In the genomic region with DNA sequence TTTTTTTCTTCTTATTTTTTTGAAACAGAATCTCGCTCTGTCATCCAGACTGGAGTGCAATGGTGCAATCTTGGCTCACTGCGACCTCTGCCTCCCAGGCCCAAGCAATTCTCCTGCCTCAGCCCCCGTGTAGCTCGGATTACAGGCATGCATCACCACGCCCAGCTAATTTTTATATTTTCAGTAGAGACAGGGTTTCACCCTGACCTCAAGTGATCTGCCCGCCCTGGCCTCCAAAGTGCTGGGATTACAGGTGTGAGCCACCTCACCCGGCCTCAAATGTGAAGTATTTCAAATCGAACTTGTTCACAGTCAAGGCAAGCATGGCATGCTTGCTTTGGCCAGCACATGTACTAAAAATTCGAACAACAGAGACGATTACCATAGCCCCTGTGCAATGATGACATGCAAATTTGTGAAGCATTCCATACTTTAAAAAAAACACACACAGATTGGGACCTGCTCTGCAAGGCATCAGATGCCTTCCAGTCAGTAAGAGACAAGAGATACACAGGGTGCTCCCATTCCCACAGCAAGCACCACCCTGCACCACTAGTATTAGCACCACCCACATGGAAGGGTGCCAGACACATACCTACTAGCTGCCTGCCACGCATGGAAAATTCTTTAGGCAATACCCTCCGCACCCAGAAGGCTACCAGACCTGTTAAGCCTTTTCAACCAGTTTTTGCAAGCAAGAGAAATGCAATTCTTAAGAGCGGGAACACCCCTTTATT, we compare ENCODE assay signal across 1 cellular context.
TF ChIP-seq lines count a peak whose summit lies in the region.

No MANE protein-coding gene starts in this region.

TF ChIP-seq in GM23338, 12 proteins besides CTCF, POLR2A, EP300 and RAD21:
- TF ChIP-seq, protein P1, sequence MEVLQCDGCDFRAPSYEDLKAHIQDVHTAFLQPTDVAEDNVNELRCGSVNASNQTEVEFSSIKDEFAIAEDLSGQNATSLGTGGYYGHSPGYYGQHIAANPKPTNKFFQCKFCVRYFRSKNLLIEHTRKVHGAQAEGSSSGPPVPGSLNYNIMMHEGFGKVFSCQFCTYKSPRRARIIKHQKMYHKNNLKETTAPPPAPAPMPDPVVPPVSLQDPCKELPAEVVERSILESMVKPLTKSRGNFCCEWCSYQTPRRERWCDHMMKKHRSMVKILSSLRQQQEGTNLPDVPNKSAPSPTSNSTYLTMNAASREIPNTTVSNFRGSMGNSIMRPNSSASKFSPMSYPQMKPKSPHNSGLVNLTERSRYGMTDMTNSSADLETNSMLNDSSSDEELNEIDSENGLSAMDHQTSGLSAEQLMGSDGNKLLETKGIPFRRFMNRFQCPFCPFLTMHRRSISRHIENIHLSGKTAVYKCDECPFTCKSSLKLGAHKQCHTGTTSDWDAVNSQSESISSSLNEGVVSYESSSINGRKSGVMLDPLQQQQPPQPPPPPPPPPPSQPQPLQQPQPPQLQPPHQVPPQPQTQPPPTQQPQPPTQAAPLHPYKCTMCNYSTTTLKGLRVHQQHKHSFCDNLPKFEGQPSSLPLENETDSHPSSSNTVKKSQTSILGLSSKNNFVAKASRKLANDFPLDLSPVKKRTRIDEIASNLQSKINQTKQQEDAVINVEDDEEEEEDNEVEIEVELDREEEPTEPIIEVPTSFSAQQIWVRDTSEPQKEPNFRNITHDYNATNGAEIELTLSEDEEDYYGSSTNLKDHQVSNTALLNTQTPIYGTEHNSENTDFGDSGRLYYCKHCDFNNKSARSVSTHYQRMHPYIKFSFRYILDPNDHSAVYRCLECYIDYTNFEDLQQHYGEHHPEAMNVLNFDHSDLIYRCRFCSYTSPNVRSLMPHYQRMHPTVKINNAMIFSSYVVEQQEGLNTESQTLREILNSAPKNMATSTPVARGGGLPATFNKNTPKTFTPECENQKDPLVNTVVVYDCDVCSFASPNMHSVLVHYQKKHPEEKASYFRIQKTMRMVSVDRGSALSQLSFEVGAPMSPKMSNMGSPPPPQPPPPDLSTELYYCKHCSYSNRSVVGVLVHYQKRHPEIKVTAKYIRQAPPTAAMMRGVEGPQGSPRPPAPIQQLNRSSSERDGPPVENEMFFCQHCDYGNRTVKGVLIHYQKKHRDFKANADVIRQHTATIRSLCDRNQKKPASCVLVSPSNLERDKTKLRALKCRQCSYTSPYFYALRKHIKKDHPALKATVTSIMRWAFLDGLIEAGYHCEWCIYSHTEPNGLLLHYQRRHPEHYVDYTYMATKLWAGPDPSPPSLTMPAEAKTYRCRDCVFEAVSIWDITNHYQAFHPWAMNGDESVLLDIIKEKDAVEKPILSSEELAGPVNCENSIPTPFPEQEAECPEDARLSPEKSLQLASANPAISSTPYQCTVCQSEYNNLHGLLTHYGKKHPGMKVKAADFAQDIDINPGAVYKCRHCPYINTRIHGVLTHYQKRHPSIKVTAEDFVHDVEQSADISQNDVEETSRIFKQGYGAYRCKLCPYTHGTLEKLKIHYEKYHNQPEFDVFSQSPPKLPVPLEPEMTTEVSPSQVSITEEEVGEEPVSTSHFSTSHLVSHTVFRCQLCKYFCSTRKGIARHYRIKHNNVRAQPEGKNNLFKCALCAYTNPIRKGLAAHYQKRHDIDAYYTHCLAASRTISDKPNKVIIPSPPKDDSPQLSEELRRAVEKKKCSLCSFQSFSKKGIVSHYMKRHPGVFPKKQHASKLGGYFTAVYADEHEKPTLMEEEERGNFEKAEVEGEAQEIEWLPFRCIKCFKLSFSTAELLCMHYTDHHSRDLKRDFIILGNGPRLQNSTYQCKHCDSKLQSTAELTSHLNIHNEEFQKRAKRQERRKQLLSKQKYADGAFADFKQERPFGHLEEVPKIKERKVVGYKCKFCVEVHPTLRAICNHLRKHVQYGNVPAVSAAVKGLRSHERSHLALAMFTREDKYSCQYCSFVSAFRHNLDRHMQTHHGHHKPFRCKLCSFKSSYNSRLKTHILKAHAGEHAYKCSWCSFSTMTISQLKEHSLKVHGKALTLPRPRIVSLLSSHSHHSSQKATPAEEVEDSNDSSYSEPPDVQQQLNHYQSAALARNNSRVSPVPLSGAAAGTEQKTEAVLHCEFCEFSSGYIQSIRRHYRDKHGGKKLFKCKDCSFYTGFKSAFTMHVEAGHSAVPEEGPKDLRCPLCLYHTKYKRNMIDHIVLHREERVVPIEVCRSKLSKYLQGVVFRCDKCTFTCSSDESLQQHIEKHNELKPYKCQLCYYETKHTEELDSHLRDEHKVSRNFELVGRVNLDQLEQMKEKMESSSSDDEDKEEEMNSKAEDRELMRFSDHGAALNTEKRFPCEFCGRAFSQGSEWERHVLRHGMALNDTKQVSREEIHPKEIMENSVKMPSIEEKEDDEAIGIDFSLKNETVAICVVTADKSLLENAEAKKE (CRISPR knock-in tag; IDR thresholded peaks at IDR 0.05) = no peak
- TF ChIP-seq EZH2 (IDR thresholded peaks at IDR 0.05; ENCODE audit: low read depth, unreplicated experiment) (no peak), STAT1 (IDR thresholded peaks at IDR 0.05; ENCODE audit: unreplicated experiment) (no peak), NANOG (IDR thresholded peaks at IDR 0.05; ENCODE audit: borderline replicate concordance) (no peak), ZNF331 (CRISPR knock-in tag; IDR thresholded peaks at IDR 0.05; ENCODE audit: low read depth) (no peak), JUNB (IDR thresholded peaks at IDR 0.05; ENCODE audit: unreplicated experiment) (no peak), CREB1 (CRISPR knock-in tag; IDR thresholded peaks at IDR 0.05; ENCODE audit: low read depth) (no peak), POLR2AphosphoS5 (IDR thresholded peaks at IDR 0.05; ENCODE audit: low read depth) (no peak), EZH2phosphoT487 (IDR thresholded peaks at IDR 0.05; ENCODE audit: unreplicated experiment) (no peak), ZNF114 (CRISPR knock-in tag; IDR thresholded peaks at IDR 0.05) (no peak)
- TF ChIP-seq, protein P2, sequence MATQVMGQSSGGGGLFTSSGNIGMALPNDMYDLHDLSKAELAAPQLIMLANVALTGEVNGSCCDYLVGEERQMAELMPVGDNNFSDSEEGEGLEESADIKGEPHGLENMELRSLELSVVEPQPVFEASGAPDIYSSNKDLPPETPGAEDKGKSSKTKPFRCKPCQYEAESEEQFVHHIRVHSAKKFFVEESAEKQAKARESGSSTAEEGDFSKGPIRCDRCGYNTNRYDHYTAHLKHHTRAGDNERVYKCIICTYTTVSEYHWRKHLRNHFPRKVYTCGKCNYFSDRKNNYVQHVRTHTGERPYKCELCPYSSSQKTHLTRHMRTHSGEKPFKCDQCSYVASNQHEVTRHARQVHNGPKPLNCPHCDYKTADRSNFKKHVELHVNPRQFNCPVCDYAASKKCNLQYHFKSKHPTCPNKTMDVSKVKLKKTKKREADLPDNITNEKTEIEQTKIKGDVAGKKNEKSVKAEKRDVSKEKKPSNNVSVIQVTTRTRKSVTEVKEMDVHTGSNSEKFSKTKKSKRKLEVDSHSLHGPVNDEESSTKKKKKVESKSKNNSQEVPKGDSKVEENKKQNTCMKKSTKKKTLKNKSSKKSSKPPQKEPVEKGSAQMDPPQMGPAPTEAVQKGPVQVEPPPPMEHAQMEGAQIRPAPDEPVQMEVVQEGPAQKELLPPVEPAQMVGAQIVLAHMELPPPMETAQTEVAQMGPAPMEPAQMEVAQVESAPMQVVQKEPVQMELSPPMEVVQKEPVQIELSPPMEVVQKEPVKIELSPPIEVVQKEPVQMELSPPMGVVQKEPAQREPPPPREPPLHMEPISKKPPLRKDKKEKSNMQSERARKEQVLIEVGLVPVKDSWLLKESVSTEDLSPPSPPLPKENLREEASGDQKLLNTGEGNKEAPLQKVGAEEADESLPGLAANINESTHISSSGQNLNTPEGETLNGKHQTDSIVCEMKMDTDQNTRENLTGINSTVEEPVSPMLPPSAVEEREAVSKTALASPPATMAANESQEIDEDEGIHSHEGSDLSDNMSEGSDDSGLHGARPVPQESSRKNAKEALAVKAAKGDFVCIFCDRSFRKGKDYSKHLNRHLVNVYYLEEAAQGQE (IDR thresholded peaks at IDR 0.05; ENCODE audit: unreplicated experiment) = no peak
- TF ChIP-seq, protein P3, sequence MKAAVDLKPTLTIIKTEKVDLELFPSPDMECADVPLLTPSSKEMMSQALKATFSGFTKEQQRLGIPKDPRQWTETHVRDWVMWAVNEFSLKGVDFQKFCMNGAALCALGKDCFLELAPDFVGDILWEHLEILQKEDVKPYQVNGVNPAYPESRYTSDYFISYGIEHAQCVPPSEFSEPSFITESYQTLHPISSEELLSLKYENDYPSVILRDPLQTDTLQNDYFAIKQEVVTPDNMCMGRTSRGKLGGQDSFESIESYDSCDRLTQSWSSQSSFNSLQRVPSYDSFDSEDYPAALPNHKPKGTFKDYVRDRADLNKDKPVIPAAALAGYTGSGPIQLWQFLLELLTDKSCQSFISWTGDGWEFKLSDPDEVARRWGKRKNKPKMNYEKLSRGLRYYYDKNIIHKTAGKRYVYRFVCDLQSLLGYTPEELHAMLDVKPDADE (IDR thresholded peaks at IDR 0.05) = no peak
TF ChIP-seq in GM23338: peak in this region for 0.
